ENCODE assay signal across 18 cellular contexts in genomic region chr11:46944356-46944755, GRCh38. TPM values are rescaled to one million over a fixed set of nuclear protein-coding genes. Genes with fewer than 3 reads are reported as not detected.
DNase-seq lines count a peak whose midpoint lies in the region; ATAC-seq, FAIRE-seq and TF ChIP-seq lines count a peak whose summit lies in the region.
"Had no signal": no experiment of that assay in that cellular context is flagged by ENCODE, and none has a peak within 500 bp of the region (broad histone marks: within the 10 kb centered on the region; RNA-seq: fewer than 3 reads in every experiment).

No MANE protein-coding gene starts in this region.

- no peaks in the 10 kb centered on the region for H3K27me3 ChIP-seq in keratinocyte (ENCODE audit: control insufficient read depth, extremely low read depth, insufficient read depth, low read length)
- H3K27me3 ChIP-seq in suprapubic skin, result no peaks in the 10 kb centered on the region
- H3K27me3 ChIP-seq in esophagus muscularis mucosa, result no peaks in the 10 kb centered on the region
- H3K27me3 ChIP-seq: BLaER1 had no signal

- TF ChIP-seq POLR2A in suprapubic skin (IDR thresholded peaks at IDR 0.05) (no peak), esophagus muscularis mucosa (IDR thresholded peaks at IDR 0.05; ENCODE audit: low read depth) (no peak)

- H3K9me3 ChIP-seq in keratinocyte (ENCODE audit: control insufficient read depth, low read depth, low read length), result no peaks in the 10 kb centered on the region
- H3K9me3 ChIP-seq in suprapubic skin, result no peaks in the 10 kb centered on the region
- no peaks in the 10 kb centered on the region for H3K9me3 ChIP-seq in esophagus muscularis mucosa
- H3K9me3 ChIP-seq: BLaER1 had no signal

- peak; percentile 63 for ATAC-seq in activated naive CD8-positive, alpha-beta T cell treated with anti-CD3 and anti-CD28 coated beads, Interleukin-2, amount 50 U/mL, for 24 hours
- no peak for ATAC-seq in WTC11
- ATAC-seq: HepG2 had no signal

- peak overlapping the region; percentile 10 for H3K27ac ChIP-seq in keratinocyte (ENCODE audit: control insufficient read depth, insufficient read depth, low read length)
- peak overlapping the region; percentile 1 for H3K27ac ChIP-seq in suprapubic skin
- no peak overlapping the region for H3K27ac ChIP-seq in esophagus muscularis mucosa (replicated peaks in 1 of 4)
- H3K27ac ChIP-seq: BLaER1, GM23248 had no signal

- no peak overlapping the region for H3K27ac Mint-ChIP-seq in activated naive CD8-positive, alpha-beta T cell treated with anti-CD3 and anti-CD28 coated beads, Interleukin-2, amount 50 U/mL, for 24 hours
- H3K27ac Mint-ChIP-seq in activated naive CD8-positive, alpha-beta T cell treated with anti-CD3 and anti-CD28 coated beads for 36 hours, result no peak overlapping the region
- peak overlapping the region; percentile 21; the same call in 1 of the 2 replicates for H3K27ac Mint-ChIP-seq in WTC11

- H3K9ac ChIP-seq in keratinocyte (ENCODE audit: control insufficient read depth, extremely low read depth, insufficient read depth, low read length), result no peak overlapping the region
- H3K9ac ChIP-seq: BLaER1, GM23248 had no signal

- H3K9me1 ChIP-seq in keratinocyte (ENCODE audit: control insufficient read depth, extremely low read depth, insufficient read depth, low read length), result no peaks in the 10 kb centered on the region

- intact Hi-C loops in esophagus muscularis mucosa (cut with DNase I), result no loop called here

- dilution Hi-C loops in keratinocyte (cut with MboI; ENCODE audit: extremely low pct_ligation_motif_present, low sequenced_read_pairs), result no loop called here

- H3K36me3 ChIP-seq in keratinocyte (ENCODE audit: control insufficient read depth in 2 of 2, extremely low read depth in 1 of 2, insufficient read depth in 2 of 2, low read length in 2 of 2), result no peaks in the 10 kb centered on the region
- H3K36me3 ChIP-seq in suprapubic skin, result peaks cover 3% of the 10 kb centered on the region
- H3K36me3 ChIP-seq in esophagus muscularis mucosa, result peaks cover 0 to 6% (median 2%) of the 10 kb centered on the region in 4 donors

- no peak for FAIRE-seq in keratinocyte (lab: Jason Lieb, UNC)
- FAIRE-seq: HepG2, HTR-8/SVneo had no signal

- H3K79me2 ChIP-seq in keratinocyte (ENCODE audit: control insufficient read depth, insufficient read depth, low read length), result no peaks in the 10 kb centered on the region

- H3K36me3 Mint-ChIP-seq in activated naive CD8-positive, alpha-beta T cell treated with anti-CD3 and anti-CD28 coated beads, Interleukin-2, amount 50 U/mL, for 24 hours (ENCODE audit: low read depth), result peaks cover 2% of the 10 kb centered on the region
- no peaks in the 10 kb centered on the region for H3K36me3 Mint-ChIP-seq in activated naive CD8-positive, alpha-beta T cell treated with anti-CD3 and anti-CD28 coated beads for 36 hours
- H3K36me3 Mint-ChIP-seq in WTC11, result no peaks in the 10 kb centered on the region

- POLR2A ChIA-PET in WTC11 (lab: Charles Lee), result interaction anchor here (0.6 kb wide), 1 partner anchor 741 kb away, joined by 3 read pairs; no protein-coding TSS in a partner anchor

- no peak overlapping the region for H3K4me3 Mint-ChIP-seq in activated naive CD8-positive, alpha-beta T cell treated with anti-CD3 and anti-CD28 coated beads, Interleukin-2, amount 50 U/mL, for 24 hours
- no peak overlapping the region for H3K4me3 Mint-ChIP-seq in activated naive CD8-positive, alpha-beta T cell treated with anti-CD3 and anti-CD28 coated beads for 36 hours
- no peak overlapping the region for H3K4me3 Mint-ChIP-seq in WTC11
- H3K4me3 Mint-ChIP-seq: CD8-positive, alpha-beta memory T cell had no signal

- H2AFZ ChIP-seq in keratinocyte (ENCODE audit: control insufficient read depth, low read length), result peak overlapping the region; percentile 35
- H2AFZ ChIP-seq: GM23248 had no signal

- no peak for TF ChIP-seq CTCF in WTC11 (IDR thresholded peaks at IDR 0.05)
- no peak for TF ChIP-seq CTCF in keratinocyte (optimal IDR thresholded peaks at IDR 0.05 in 1 of 3, IDR thresholded peaks at IDR 0.05 in 1 of 3, conservative IDR thresholded peaks at IDR 0.05 in 1 of 3; ENCODE audit: extremely low read depth in 1 of 3, insufficient read depth in 2 of 3, low read length in 3 of 3)
- no peak for TF ChIP-seq CTCF in suprapubic skin (IDR thresholded peaks at IDR 0.05)
- no peak for TF ChIP-seq CTCF in esophagus muscularis mucosa (IDR thresholded peaks at IDR 0.05)

- 68% methylated on average over 1 of the region's 1 CpG for WGBS in suprapubic skin
- 93% methylated on average over 1 of the region's 1 CpG for WGBS in esophagus muscularis mucosa

- TF ChIP-seq EP300 in suprapubic skin (IDR thresholded peaks at IDR 0.05), result no peak
- TF ChIP-seq EP300 in esophagus muscularis mucosa (IDR thresholded peaks at IDR 0.05), result no peak

- no peaks in the 10 kb centered on the region for H3K27me3 Mint-ChIP-seq in activated naive CD8-positive, alpha-beta T cell treated with anti-CD3 and anti-CD28 coated beads, Interleukin-2, amount 50 U/mL, for 24 hours
- H3K27me3 Mint-ChIP-seq in activated naive CD8-positive, alpha-beta T cell treated with anti-CD3 and anti-CD28 coated beads for 36 hours, result no peaks in the 10 kb centered on the region
- no peaks in the 10 kb centered on the region for H3K27me3 Mint-ChIP-seq in WTC11 (ENCODE audit: low read depth)
- H3K27me3 Mint-ChIP-seq: CD8-positive, alpha-beta memory T cell had no signal

- H3K4me3 ChIP-seq in keratinocyte (ENCODE audit: control insufficient read depth in 2 of 3, extremely low read depth in 1 of 3, insufficient read depth in 2 of 3, low read depth in 1 of 3, low read length in 3 of 3) (no peak overlapping the region), suprapubic skin (no peak overlapping the region), esophagus muscularis mucosa (no peak overlapping the region)
- H3K4me3 ChIP-seq: BLaER1, GM23248 had no signal

- CTCF ChIA-PET in WTC11 (lab: Charles Lee), result interaction anchor here (1.1 kb wide), 1 partner anchor 209 kb away, joined by 7 read pairs; no protein-coding TSS in a partner anchor

- H3K4me2 ChIP-seq in keratinocyte (ENCODE audit: control insufficient read depth, extremely low read depth, insufficient read depth, low read depth, low read length), result peak overlapping the region; percentile 34
- H3K4me2 ChIP-seq: BLaER1 had no signal

- peaks cover 24% of the 10 kb centered on the region for H3K4me1 ChIP-seq in keratinocyte (ENCODE audit: control insufficient read depth, extremely low read depth, insufficient read depth, low read length)
- peaks cover 22% of the 10 kb centered on the region for H3K4me1 ChIP-seq in suprapubic skin
- peaks cover 0 to 16% (median 0%) of the 10 kb centered on the region in 4 donors for H3K4me1 ChIP-seq in esophagus muscularis mucosa
- H3K4me1 ChIP-seq: BLaER1 had no signal

- no peaks in the 10 kb centered on the region for H4K20me1 ChIP-seq in keratinocyte (ENCODE audit: control insufficient read depth, extremely low read depth, insufficient read depth, low read length)
- H4K20me1 ChIP-seq: BLaER1 had no signal

- peaks cover 2% of the 10 kb centered on the region for H3K4me1 Mint-ChIP-seq in activated naive CD8-positive, alpha-beta T cell treated with anti-CD3 and anti-CD28 coated beads, Interleukin-2, amount 50 U/mL, for 24 hours
- H3K4me1 Mint-ChIP-seq in activated naive CD8-positive, alpha-beta T cell treated with anti-CD3 and anti-CD28 coated beads for 36 hours, result peaks cover 4% of the 10 kb centered on the region
- H3K4me1 Mint-ChIP-seq in WTC11, result no peaks in the 10 kb centered on the region; the same call in 1 of the 2 replicates

- H3K9me3 Mint-ChIP-seq in activated naive CD8-positive, alpha-beta T cell treated with anti-CD3 and anti-CD28 coated beads, Interleukin-2, amount 50 U/mL, for 24 hours, result no peaks in the 10 kb centered on the region
- H3K9me3 Mint-ChIP-seq in activated naive CD8-positive, alpha-beta T cell treated with anti-CD3 and anti-CD28 coated beads for 36 hours, result no peaks in the 10 kb centered on the region
- no peaks in the 10 kb centered on the region for H3K9me3 Mint-ChIP-seq in WTC11
- H3K9me3 Mint-ChIP-seq: CD8-positive, alpha-beta memory T cell had no signal

- DNase-seq in activated naive CD8-positive, alpha-beta T cell treated with anti-CD3 and anti-CD28 coated beads, Interleukin-2, amount 50 U/mL, for 24 hours, result no peak
- no peak for DNase-seq in activated naive CD8-positive, alpha-beta T cell treated with anti-CD3 and anti-CD28 coated beads for 36 hours
- DNase-seq in WTC11 (ENCODE audit: low spot score) (no peak), keratinocyte (ENCODE audit: low read depth, low spot score) (no peak), suprapubic skin (ENCODE audit: low spot score in 2 of 2) (no peak), T-helper 9 cell (no peak), esophagus muscularis mucosa (ENCODE audit: extremely low spot score) (no peak), SW480 (ENCODE audit: low spot score) (no peak)
- DNase-seq: 8988T; AML-193; CD8-positive, alpha-beta memory T cell; DMS53; GF-D8; GM23248; H7 had no signal

RNA-seq across cellular contexts. Expression of gene CSTPP1, which starts 7.8 kb away (rescaled TPM):
- total RNA-seq in activated naive CD8-positive, alpha-beta T cell treated with anti-CD3 and anti-CD28 coated beads for 36 hours, result 10 to 100 TPM; 13.0 to 15.0 TPM
- total RNA-seq in WTC11 (2021) (23.6 to 27.6 TPM (median 27.5 TPM) in 3 replicates), suprapubic skin (100 to 1,000 TPM in 1 of 4 donors, 10 to 100 TPM in 3; 34.9 to 117 (median 48.1) TPM), esophagus muscularis mucosa (10 to 100 TPM; 13.3 to 26.4 (median 19.1) TPM)
- 17.8 to 33.4 TPM (median 20.0 TPM) in 3 replicates for polyA plus RNA-seq in keratinocyte
- polyA plus RNA-seq in keratinocyte (2011; ENCODE audit: low read depth), result 2.8 TPM
- 21.5 and 28.0 TPM in 2 replicates for polyA plus RNA-seq in keratinocyte (2011; cell fraction: cytosol; rRNA removed)
- 28.5 and 32.7 TPM in 2 replicates for polyA plus RNA-seq in keratinocyte (2011; cell fraction: nucleus; rRNA removed)
- polyA plus RNA-seq in keratinocyte (2012; ENCODE audit: low replicate concordance), result 18.9 and 24.5 TPM in 2 replicates
- 26.7 to 34.2 TPM (median 26.8 TPM) in 3 replicates for polyA minus RNA-seq in keratinocyte
- polyA minus RNA-seq in keratinocyte (2011; cell fraction: cytosol; rRNA and poly(A)+ RNA removed), result 32.2 TPM
- polyA minus RNA-seq in keratinocyte (2011; cell fraction: nucleus; rRNA and poly(A)+ RNA removed), result 25.5 and 40.1 TPM in 2 replicates

RNA-seq across cellular contexts. Expression of gene LRP4, which starts 26.0 kb away (rescaled TPM):
- under 1 TPM; 0.20 to 0.43 TPM for total RNA-seq in activated naive CD8-positive, alpha-beta T cell treated with anti-CD3 and anti-CD28 coated beads for 36 hours
- total RNA-seq in WTC11 (2021), result 27.6 to 39.5 TPM (median 28.0 TPM) in 3 replicates
- polyA plus RNA-seq in keratinocyte, result 2.3 to 5.2 TPM (median 3.4 TPM) in 3 replicates
- 3.4 TPM for polyA plus RNA-seq in keratinocyte (2011; ENCODE audit: low read depth)
- polyA plus RNA-seq in keratinocyte (2011; cell fraction: cytosol; rRNA removed), result 1.6 and 1.8 TPM in 2 replicates
- polyA plus RNA-seq in keratinocyte (2011; cell fraction: nucleus; rRNA removed), result 12.4 and 13.2 TPM in 2 replicates
- 4.5 and 5.6 TPM in 2 replicates for polyA plus RNA-seq in keratinocyte (2012; ENCODE audit: low replicate concordance)
- 9.4 to 19.5 TPM (median 12.3 TPM) in 3 replicates for polyA minus RNA-seq in keratinocyte
- 11.3 TPM for polyA minus RNA-seq in keratinocyte (2011; cell fraction: cytosol; rRNA and poly(A)+ RNA removed)
- polyA minus RNA-seq in keratinocyte (2011; cell fraction: nucleus; rRNA and poly(A)+ RNA removed), result 11.1 and 16.4 TPM in 2 replicates
- total RNA-seq in suprapubic skin, result 100 to 1,000 TPM in 2 of 4 donors, 10 to 100 TPM in 2; 52.2 to 308 (median 90.4) TPM
- 1 to 10 TPM; 2.3 to 7.4 (median 3.5) TPM for total RNA-seq in esophagus muscularis mucosa
- polyA plus RNA-seq: CD8-positive, alpha-beta memory T cell had no signal

Comparison
In these comparisons a context has a peak if more than half of its experiments do, and no peak if none do; other contexts are left out.
1. H3K27ac ChIP-seq: peak in keratinocyte (single experiment) and suprapubic skin (single experiment); none in esophagus muscularis mucosa (0 of 4).